Comparison of ENCODE assay signal across 1 cellular context in genomic region chr10:47336387-47337134, GRCh38.
TF ChIP-seq lines count a peak whose summit lies in the region.

No MANE protein-coding gene starts in this region.

TF ChIP-seq in HEK293T, 16 proteins besides CTCF, POLR2A, EP300 and RAD21 (continued from another document):
- no peak for TF ChIP-seq ELF4 (IDR thresholded peaks at IDR 0.05)
- TF ChIP-seq FOXA1 (IDR thresholded peaks at IDR 0.05): no peak
- no peak for TF ChIP-seq ARNT (IDR thresholded peaks at IDR 0.05)
- no peak for TF ChIP-seq PKNOX1 (IDR thresholded peaks at IDR 0.05)
- TF ChIP-seq FOXM1 (IDR thresholded peaks at IDR 0.05; ENCODE audit: borderline replicate concordance): no peak
TF ChIP-seq in HEK293T: peak in this region for 0.
